ENCODE assay signal across 21 cellular contexts in genomic region chr14:69916396-69916795, GRCh38. TPM values are rescaled to one million over a fixed set of nuclear protein-coding genes. Genes with fewer than 3 reads are reported as not detected.
"Had no signal": no experiment of that assay in that cellular context is flagged by ENCODE, and none has a peak within 500 bp of the region (broad histone marks: within the 10 kb centered on the region; RNA-seq: fewer than 3 reads in every experiment).

No MANE protein-coding gene starts in this region.

- H3K4me1 ChIP-seq: SJSA1 had no signal

- H3K9me3 ChIP-seq: SJSA1 had no signal

- H3K27me3 ChIP-seq: SJSA1 had no signal

- H3K36me3 ChIP-seq: SJSA1 had no signal

- DNase-seq: KBM-7, MV-4-11, NCI-H1048, NCI-H1105, NCI-H1417, NCI-H1436 treated with DMSO at 0.1 percent for 48 hours, NCI-H1694, NCI-H187 treated with DMSO at 0.1 percent for 48 hours, NCI-H2029 treated with DMSO at 0.1 percent for 48 hours, NCI-H2171 treated with DMSO at 0.1 percent for 48 hours, NCI-H345, NCI-H524, NCI-H69, NCI-H774, Right ventricle myocardium superior, RPMI8226, SIG-M5 had no signal

- H3K4me3 ChIP-seq: SJSA1, SK-N-MC had no signal

- FAIRE-seq: RCC 7860 had no signal

- H3K27ac ChIP-seq: SJSA1, SK-N-MC had no signal

RNA-seq across cellular contexts. Expression of gene SMOC1, which starts 37.2 kb away (rescaled TPM):
- total RNA-seq: HT-29, SJSA1 had no signal
